Comparison of ENCODE assay signal across 1 cellular context in genomic region chr9:68749579-68750159, GRCh38.
TF ChIP-seq lines count a peak whose summit lies in the region.

No MANE protein-coding gene starts in this region.

TF ChIP-seq in K562, 482 proteins besides CTCF, POLR2A, EP300 and RAD21 (continued from another document):
- TF ChIP-seq HDAC2 (IDR thresholded peaks at IDR 0.05) (peak; percentile 44; the same call in 1 of the 2 replicates), WHSC1 (IDR thresholded peaks at IDR 0.05; ENCODE audit: low read length) (no peak), SMARCA5 (IDR thresholded peaks at IDR 0.05) (peak; percentile 56; the same call in 1 of the 2 replicates), ADNP (tag; IDR thresholded peaks at IDR 0.05) (0 out of 2 replicates have a peak, but pooled peaks have one; percentile 33), SIN3B (IDR thresholded peaks at IDR 0.05; ENCODE audit: low read depth) (no peak), BCOR (IDR thresholded peaks at IDR 0.05) (peak; percentile 89)
TF ChIP-seq in K562: peak in this region for 8.
